25 cellular contexts compared by ENCODE assay signal in genomic region chr2:116716444-116716843, GRCh38.
"Had no signal": no experiment of that assay in that cellular context is flagged by ENCODE, and none has a peak within 500 bp of the region (broad histone marks: within the 10 kb centered on the region; RNA-seq: fewer than 3 reads in every experiment).

No MANE protein-coding gene starts in this region.

- H3K27ac ChIP-seq: hepatocyte, left ventricle myocardium inferior, pancreas, prostate gland, skin epidermis, spleen, suprapubic skin, thoracic aorta, tibial artery, upper lobe of right lung had no signal

- H3K79me2 ChIP-seq: hepatocyte had no signal

- H3K4me3 ChIP-seq: hepatocyte, left ventricle myocardium inferior, lung, mucosa of descending colon, pancreas, prostate gland, skin epidermis, spleen, suprapubic skin, thoracic aorta, tibial artery, upper lobe of right lung had no signal

- H3K4me1 ChIP-seq: left ventricle myocardium inferior, pancreas, prostate gland, spleen, suprapubic skin, tibial artery, upper lobe of right lung had no signal

- H3K4me2 ChIP-seq: hepatocyte had no signal

- ATAC-seq: mucosa of descending colon; naive thymus-derived CD4-positive, alpha-beta T cell; natural killer cell treated with Interleukin-12 subunit alpha and Interleukin-12 subunit beta and Interleukin-15 and Interleukin-18, amount 100 ng/mL, for 72 hours; pancreas; right cardiac atrium; sciatic nerve; stimulated activated effector memory CD8-positive, alpha-beta T cell treated with anti-CD3 and anti-CD28 coated beads, Interleukin-12 subunit alpha, Interleukin-12 subunit beta, amount 100 ng/mL, for 72 hours; upper lobe of right lung had no signal

- DNase-seq: islet precursor cell; left ventricle myocardium inferior; midbrain; mucosa of descending colon; naive thymus-derived CD4-positive, alpha-beta T cell; pancreas; posterior cingulate gyrus; retina; right cardiac atrium; spleen; stimulated activated CD4-positive, alpha-beta T cell treated with anti-CD3 and anti-CD28 coated beads, Interleukin-4, amount 100 ng/mL, for 24 hours; stimulated activated naive CD4-positive, alpha-beta T cell; tibial artery; trophoblast cell; upper lobe of right lung had no signal

- H3K9me3 ChIP-seq: mucosa of descending colon, pancreas, prostate gland, thoracic aorta, tibial artery, upper lobe of right lung had no signal

- H3K36me3 ChIP-seq: left ventricle myocardium inferior, pancreas, prostate gland, spleen, suprapubic skin, thoracic aorta, tibial artery, upper lobe of right lung had no signal

- H2AFZ ChIP-seq: hepatocyte had no signal

- H3K27me3 ChIP-seq: hepatocyte, pancreas, spleen, suprapubic skin, tibial artery, upper lobe of right lung had no signal

- FAIRE-seq: pancreas, urothelium cell line had no signal
